ENCODE assay signal across 8 cellular contexts in the genomic region with DNA sequence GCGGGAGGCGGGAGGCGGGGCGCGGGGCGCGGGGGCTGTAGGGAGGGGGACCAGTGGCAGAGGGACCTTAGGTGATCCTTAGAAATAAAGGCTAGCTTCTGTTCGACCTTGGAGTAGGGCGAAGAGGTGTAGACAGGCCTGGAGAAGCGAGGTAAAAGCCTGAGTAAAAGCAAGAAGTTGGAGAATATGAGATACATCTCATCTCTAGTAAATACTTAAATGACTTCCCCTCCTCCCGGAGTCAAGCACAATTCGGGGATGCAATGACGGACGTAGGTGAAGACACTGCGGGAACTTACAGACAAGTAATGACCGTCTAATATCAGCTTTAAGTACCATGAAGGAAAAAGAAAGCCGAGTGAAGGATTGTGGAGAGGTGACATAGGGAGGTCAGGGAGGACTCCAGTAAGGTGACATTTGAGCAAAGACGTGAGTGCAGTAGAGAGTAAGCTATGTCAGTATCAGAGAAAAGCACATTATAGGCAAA.
A peak's percentile ranks its signal among the peaks of the same experiment; 100 is the strongest.
DNase-seq lines count a peak whose midpoint lies in the region; TF ChIP-seq lines count a peak whose summit lies in the region.

No MANE protein-coding gene starts in this region.

- peaks cover 41% of the 10 kb centered on the region for H3K4me1 Mint-ChIP-seq in T-helper 2 cell treated with Interferon-gamma antibody and Interleukin-4, amounts not matched to agents 5 μg/mL and 100 μg/mL, for 36 hours (ENCODE audit: low read depth)

- H3K27ac ChIP-seq in effector memory CD4-positive, alpha-beta T cell (ENCODE audit: insufficient read depth, low read length, poor library complexity, severe bottlenecking), result peak overlapping the region; percentile 92
- peak overlapping the region; percentile 89 for H3K27ac ChIP-seq in neutrophil

- H3K4me3 Mint-ChIP-seq in T-helper 2 cell treated with Interferon-gamma antibody and Interleukin-4, amounts not matched to agents 5 μg/mL and 100 μg/mL, for 36 hours, result peak overlapping the region; percentile 98

- H3K9me3 ChIP-seq in effector memory CD4-positive, alpha-beta T cell (ENCODE audit: control insufficient read depth, low read length), result no peaks in the 10 kb centered on the region
- no peaks in the 10 kb centered on the region for H3K9me3 ChIP-seq in neutrophil

- no peaks in the 10 kb centered on the region for H3K27me3 Mint-ChIP-seq in T-helper 2 cell treated with Interferon-gamma antibody and Interleukin-4, amounts not matched to agents 5 μg/mL and 100 μg/mL, for 36 hours (ENCODE audit: low read depth)

- no peaks in the 10 kb centered on the region for H3K36me3 ChIP-seq in effector memory CD4-positive, alpha-beta T cell (ENCODE audit: control insufficient read depth, insufficient read depth, low read length)
- H3K36me3 ChIP-seq in neutrophil, result no peaks in the 10 kb centered on the region

- H3K36me3 Mint-ChIP-seq in T-helper 2 cell treated with Interferon-gamma antibody and Interleukin-4, amounts not matched to agents 5 μg/mL and 100 μg/mL, for 36 hours (ENCODE audit: low read depth), result peaks cover 31% of the 10 kb centered on the region

- TF ChIP-seq CTCF in neutrophil (IDR thresholded peaks at IDR 0.05), result no peak

- no peak for DNase-seq in T-helper 2 cell treated with Interferon-gamma antibody and Interleukin-4, amounts not matched to agents 5 μg/mL and 100 μg/mL, for 36 hours (ENCODE audit: low spot score)
- no peak for DNase-seq in T-helper 2 cell
- peak; percentile 8 for DNase-seq in HCEC 1CT
- DNase-seq in NCI-H2227 treated with DMSO at 0.1 percent for 48 hours (lab: John Stamatoyannopoulos, UW), result peak; percentile 44
- DNase-seq in effector memory CD4-positive, alpha-beta T cell, result no peak
- no peak for DNase-seq in stimulated activated CD4-positive, alpha-beta T cell treated with anti-CD3 and anti-CD28 coated beads, Interleukin-2, amount 100 ng/mL, for 24 hours
- no peak for DNase-seq in activated CD4-positive, CD25-positive, alpha-beta regulatory T cell (lab: John Stamatoyannopoulos, UW)

- H3K27ac Mint-ChIP-seq in T-helper 2 cell treated with Interferon-gamma antibody and Interleukin-4, amounts not matched to agents 5 μg/mL and 100 μg/mL, for 36 hours, result peak overlapping the region; percentile 99

- peaks cover 6% of the 10 kb centered on the region for H3K4me1 ChIP-seq in effector memory CD4-positive, alpha-beta T cell (ENCODE audit: control insufficient read depth, insufficient read depth, low read length, poor library complexity, severe bottlenecking)
- peaks cover 24 to 27% of the 10 kb centered on the region in 2 experiments for H3K4me1 ChIP-seq in neutrophil (ENCODE audit: control insufficient read depth in 1 of 2, insufficient read depth in 1 of 2, low read depth in 1 of 2, low read length in 1 of 2)

- no peaks in the 10 kb centered on the region for H3K9me3 Mint-ChIP-seq in T-helper 2 cell treated with Interferon-gamma antibody and Interleukin-4, amounts not matched to agents 5 μg/mL and 100 μg/mL, for 36 hours

- H3K4me3 ChIP-seq in effector memory CD4-positive, alpha-beta T cell (ENCODE audit: insufficient read depth, low read depth, low read length, poor library complexity, severe bottlenecking), result peak overlapping the region; percentile 79
- peak overlapping the region; percentile 74 to 83 for H3K4me3 ChIP-seq in neutrophil (ENCODE audit: low read depth in 1 of 2, low read length in 1 of 2)

- H3K27me3 ChIP-seq in effector memory CD4-positive, alpha-beta T cell (replicated peaks; ENCODE audit: control insufficient read depth, insufficient read depth, low read length, poor library complexity, severe bottlenecking), result no peaks in the 10 kb centered on the region
- no peaks in the 10 kb centered on the region for H3K27me3 ChIP-seq in neutrophil

Comparison
In these comparisons a context has a peak if more than half of its experiments do, and no peak if none do; other contexts are left out.
1. DNase-seq: peak in HCEC 1CT (single experiment) and NCI-H2227 treated with DMSO at 0.1 percent for 48 hours (single experiment); none in T-helper 2 cell treated with Interferon-gamma antibody and Interleukin-4, amounts not matched to agents 5 μg/mL and 100 μg/mL, for 36 hours (single experiment), T-helper 2 cell (0 of 5), effector memory CD4-positive, alpha-beta T cell (0 of 3), stimulated activated CD4-positive, alpha-beta T cell treated with anti-CD3 and anti-CD28 coated beads, Interleukin-2, amount 100 ng/mL, for 24 hours (0 of 2) and activated CD4-positive, CD25-positive, alpha-beta regulatory T cell (0 of 4).